11 cellular contexts compared by ENCODE assay signal in genomic region chr15:88909956-88910831, GRCh38. TPM values are rescaled to one million over a fixed set of nuclear protein-coding genes. Genes with fewer than 3 reads are reported as not detected.
DNase-seq lines count a peak whose midpoint lies in the region; ATAC-seq and TF ChIP-seq lines count a peak whose summit lies in the region.
"Had no signal": no experiment of that assay in that cellular context is flagged by ENCODE, and none has a peak within 500 bp of the region (broad histone marks: within the 10 kb centered on the region; RNA-seq: fewer than 3 reads in every experiment).

No MANE protein-coding gene starts in this region.

- peaks cover 17% of the 10 kb centered on the region for H3K4me1 ChIP-seq in CD8-positive, alpha-beta memory T cell (ENCODE audit: insufficient read depth, low read length)
- peaks cover 37% of the 10 kb centered on the region for H3K4me1 ChIP-seq in Loucy (ENCODE audit: insufficient read depth, low read length, poor library complexity, severe bottlenecking)
- H3K4me1 ChIP-seq in heart right ventricle = peaks cover 25 to 79% (median 59%) of the 10 kb centered on the region in 9 donors
- H3K4me1 ChIP-seq in psoas muscle = peaks cover 75% of the 10 kb centered on the region
- peaks cover 19% of the 10 kb centered on the region for H3K4me1 ChIP-seq in smooth muscle cell (ENCODE audit: low read depth)

- H3F3A ChIP-seq in Loucy (ENCODE audit: low read depth) (no peaks in the 10 kb centered on the region), smooth muscle cell (ENCODE audit: low read depth) (no peaks in the 10 kb centered on the region)

- H3K4me2 ChIP-seq in Loucy (ENCODE audit: low read depth, low read length, poor library complexity, severe bottlenecking) (peak overlapping the region; percentile 99), smooth muscle cell (no peak overlapping the region)

- peak overlapping the region in 4 of 8 donors; percentile 33 to 81 (median 64) for H3K27ac Mint-ChIP-seq in CD8-positive, alpha-beta memory T cell
- H3K27ac Mint-ChIP-seq: dendritic cell treated with granulocyte-macrophage colony-stimulating factor and Interleukin-4, amounts not matched to agents 40 ng/mL and 50 ng/mL, for 4 days; stimulated activated memory B cell treated with anti-CD40 and anti-IgM and Interleukin-4, amounts not matched to agents 10 μg/mL and 1 μg/mL and 100 μg/mL, for 72 hours had no signal

- H3K4me3 ChIP-seq in CD8-positive, alpha-beta memory T cell (ENCODE audit: low read length) = no peak overlapping the region
- H3K4me3 ChIP-seq in Loucy (ENCODE audit: low read length, poor library complexity, severe bottlenecking) = peak overlapping the region; percentile 81
- H3K4me3 ChIP-seq in heart right ventricle = peak overlapping the region in 8 of 10 donors; percentile 6 to 86 (median 72)
- H3K4me3 ChIP-seq in psoas muscle = peak overlapping the region; percentile 92
- no peak overlapping the region for H3K4me3 ChIP-seq in smooth muscle cell

- H3K27ac ChIP-seq in CD8-positive, alpha-beta memory T cell (ENCODE audit: low read depth, low read length) = no peak overlapping the region
- H3K27ac ChIP-seq in heart right ventricle (peak overlapping the region in 8 of 10 donors; percentile 67 to 97 (median 93)), psoas muscle (peak overlapping the region; percentile 93), smooth muscle cell (ENCODE audit: low read depth) (no peak overlapping the region)

- peaks cover 0 to 27% (median 2%) of the 10 kb centered on the region in 3 donors for H3K36me3 Mint-ChIP-seq in CD8-positive, alpha-beta memory T cell
- H3K36me3 Mint-ChIP-seq: stimulated activated memory B cell treated with anti-CD40 and anti-IgM and Interleukin-4, amounts not matched to agents 10 μg/mL and 1 μg/mL and 100 μg/mL, for 72 hours had no signal

- no peak for TF ChIP-seq CTCF in Loucy (conservative IDR thresholded peaks at IDR 0.05; ENCODE audit: low read length)
- no peak for TF ChIP-seq CTCF in heart right ventricle (IDR thresholded peaks at IDR 0.05)
- no peak for TF ChIP-seq CTCF in psoas muscle (IDR thresholded peaks at IDR 0.05)
- no peak for TF ChIP-seq CTCF in smooth muscle cell (IDR thresholded peaks at IDR 0.05; ENCODE audit: borderline replicate concordance, insufficient read depth, poor library complexity, severe bottlenecking)

- H3K9ac ChIP-seq in Loucy (ENCODE audit: low read depth, low read length, poor library complexity, severe bottlenecking) (peak overlapping the region; percentile 94), smooth muscle cell (ENCODE audit: low read depth) (no peak overlapping the region)

- H4K20me1 ChIP-seq in Loucy (ENCODE audit: insufficient read depth, low read length, poor library complexity, severe bottlenecking) (peaks cover 21% of the 10 kb centered on the region), smooth muscle cell (ENCODE audit: low read depth) (peaks cover 67% of the 10 kb centered on the region)

- no peaks in the 10 kb centered on the region for H3K27me3 Mint-ChIP-seq in CD8-positive, alpha-beta memory T cell

- H3K9me3 ChIP-seq in CD8-positive, alpha-beta memory T cell (ENCODE audit: low read length) = no peaks in the 10 kb centered on the region
- H3K9me3 ChIP-seq in Loucy (ENCODE audit: insufficient read depth, low read depth, low read length) = no peaks in the 10 kb centered on the region
- H3K9me3 ChIP-seq in heart right ventricle = no peaks in the 10 kb centered on the region
- H3K9me3 ChIP-seq in psoas muscle = no peaks in the 10 kb centered on the region
- H3K9me3 ChIP-seq in smooth muscle cell (replicated peaks; ENCODE audit: low read depth) = no peaks in the 10 kb centered on the region

- H3K4me1 Mint-ChIP-seq in CD8-positive, alpha-beta memory T cell = peaks cover 26 to 48% (median 29%) of the 10 kb centered on the region in 3 donors

- 60 to 69% methylated on average over 12 of the region's 12 CpGs for WGBS in heart right ventricle, 2 donors
- WGBS in psoas muscle, 3 donors = 59 to 66% (median 61%) methylated on average over 12 of the region's 12 CpGs
- WGBS in smooth muscle cell (ENCODE audit: low lambda C conversion rate) = 88% methylated on average over 12 of the region's 12 CpGs

- H2AFZ ChIP-seq in Loucy (ENCODE audit: low read length) (no peak overlapping the region), smooth muscle cell (ENCODE audit: low read depth) (no peak overlapping the region)

- H3K27me3 ChIP-seq in CD8-positive, alpha-beta memory T cell (ENCODE audit: insufficient read depth, low read length, poor library complexity, severe bottlenecking) = no peaks in the 10 kb centered on the region
- no peaks in the 10 kb centered on the region for H3K27me3 ChIP-seq in Loucy (ENCODE audit: insufficient read depth, low read length, poor library complexity, severe bottlenecking)
- H3K27me3 ChIP-seq in heart right ventricle = no peaks in the 10 kb centered on the region
- no peaks in the 10 kb centered on the region for H3K27me3 ChIP-seq in psoas muscle (ENCODE audit: insufficient read depth in 3 of 3, low read length in 2 of 3)
- H3K27me3 ChIP-seq in smooth muscle cell (ENCODE audit: low read depth) = no peaks in the 10 kb centered on the region

- no peaks in the 10 kb centered on the region for H3K9me2 ChIP-seq in Loucy (replicated peaks; ENCODE audit: low read depth, low read length)

- no peaks in the 10 kb centered on the region for H3K36me3 ChIP-seq in CD8-positive, alpha-beta memory T cell (ENCODE audit: insufficient read depth, low read length)
- H3K36me3 ChIP-seq in Loucy (ENCODE audit: insufficient read depth, low read length) (peaks cover 5% of the 10 kb centered on the region; the same call in 1 of the 2 replicates), heart right ventricle (peaks cover 0 to 50% (median 7%) of the 10 kb centered on the region in 9 donors), psoas muscle (ENCODE audit: insufficient read depth in 1 of 2, low read depth in 1 of 2) (peaks cover 9 to 47% of the 10 kb centered on the region in 2 donors), smooth muscle cell (ENCODE audit: low read depth) (no peaks in the 10 kb centered on the region)

- peak overlapping the region in 4 of 7 donors; percentile 60 to 99 (median 72) for H3K4me3 Mint-ChIP-seq in CD8-positive, alpha-beta memory T cell
- H3K4me3 Mint-ChIP-seq: dendritic cell treated with granulocyte-macrophage colony-stimulating factor and Interleukin-4, amounts not matched to agents 40 ng/mL and 50 ng/mL, for 4 days; stimulated activated memory B cell treated with anti-CD40 and anti-IgM and Interleukin-4, amounts not matched to agents 10 μg/mL and 1 μg/mL and 100 μg/mL, for 72 hours had no signal

- no peak for DNase-seq in CD8-positive, alpha-beta memory T cell
- DNase-seq in heart right ventricle (peak in 1 of 2 donors; percentile 29), psoas muscle (peak; percentile 66 to 82), hippocampal formation (lab: John Stamatoyannopoulos, UW) (no peak), smooth muscle cell (lab: John Stamatoyannopoulos, UW; ENCODE audit: unreplicated experiment) (no peak), mesenteric fat pad (ENCODE audit: low spot score) (no peak)
- DNase-seq: NCI-H2081 treated with DMSO at 0.1 percent for 48 hours had no signal

- CTCF ChIA-PET in CD8-positive, alpha-beta memory T cell (lab: Charles Lee) = no interaction called here

- intact Hi-C loops in heart right ventricle (cut with DNase I) = loop anchor here in 9 of 10 donors (5.0 to 10.0 kb wide), 5 partner anchors 72 to 335 kb away; partner anchors contain the start of gene FANCI (in 1 of the 9)
- intact Hi-C loops in psoas muscle (cut with DNase I) = loop anchor here (5.0 to 10.0 kb wide), 3 partner anchors 107 to 265 kb away; partner anchors contain the start of gene ABHD2 (in 1 of the 2)

- peaks cover 56% of the 10 kb centered on the region for H3K79me2 ChIP-seq in Loucy (ENCODE audit: insufficient read depth, low read length)
- peaks cover 22% of the 10 kb centered on the region for H3K79me2 ChIP-seq in smooth muscle cell (ENCODE audit: low read depth)

- no peaks in the 10 kb centered on the region for H3K9me3 Mint-ChIP-seq in CD8-positive, alpha-beta memory T cell
- H3K9me3 Mint-ChIP-seq: dendritic cell treated with granulocyte-macrophage colony-stimulating factor and Interleukin-4, amounts not matched to agents 40 ng/mL and 50 ng/mL, for 4 days; stimulated activated memory B cell treated with anti-CD40 and anti-IgM and Interleukin-4, amounts not matched to agents 10 μg/mL and 1 μg/mL and 100 μg/mL, for 72 hours had no signal

- POLR2A ChIA-PET in CD8-positive, alpha-beta memory T cell (lab: Charles Lee) = no interaction called here

- ATAC-seq in heart right ventricle = peak in 1 of 8 donors; percentile 27
- ATAC-seq in psoas muscle = peak in 3 of 4 donors; percentile 3 to 37 (median 10)
- ATAC-seq in HG03439 (IDR thresholded peaks at IDR 0.05; ENCODE audit: unreplicated experiment) = no peak
- ATAC-seq: stimulated activated memory B cell treated with anti-CD40 and anti-IgM and Interleukin-4, amounts not matched to agents 10 μg/mL and 1 μg/mL and 100 μg/mL, for 72 hours had no signal

RNA-seq across cellular contexts. Expression of gene MFGE8, which starts 3.0 kb away (rescaled TPM):
- total RNA-seq in CD8-positive, alpha-beta memory T cell = 10 to 100 TPM; 23.0 to 27.1 TPM
- 9.6 TPM for polyA plus RNA-seq in CD8-positive, alpha-beta memory T cell
- total RNA-seq in heart right ventricle = 100 to 1,000 TPM; 359 to 690 (median 511) TPM
- polyA plus RNA-seq in heart right ventricle = 100 to 1,000 TPM; 414 to 528 TPM
- total RNA-seq in psoas muscle = 100 to 1,000 TPM; 137 to 771 (median 335) TPM
- polyA plus RNA-seq in psoas muscle = 100 to 1,000 TPM; 218 to 274 (median 253) TPM
- 185 and 222 TPM in 2 replicates for total RNA-seq in smooth muscle cell
- polyA plus RNA-seq in smooth muscle cell = 237 and 247 TPM in 2 replicates
- total RNA-seq in mesenteric fat pad = 466 TPM

RNA-seq across cellular contexts. Expression of gene HAPLN3, which starts 14.8 kb away (rescaled TPM):
- total RNA-seq in CD8-positive, alpha-beta memory T cell = 10 to 100 TPM; 32.2 to 32.3 TPM
- polyA plus RNA-seq in CD8-positive, alpha-beta memory T cell = 24.6 TPM
- total RNA-seq in heart right ventricle = 10 to 100 TPM in 1 of 10 donors, 1 to 10 TPM in 9; 1.2 to 25.8 (median 3.7) TPM
- 1 to 10 TPM; 3.8 to 7.3 TPM for polyA plus RNA-seq in heart right ventricle
- 1 to 10 TPM; 3.5 to 5.8 (median 4.4) TPM for total RNA-seq in psoas muscle
- 1 to 10 TPM; 1.2 to 5.4 (median 1.5) TPM for polyA plus RNA-seq in psoas muscle
- 4.5 and 6.5 TPM in 2 replicates for total RNA-seq in smooth muscle cell
- polyA plus RNA-seq in smooth muscle cell = 5.2 and 7.6 TPM in 2 replicates
- 5.2 TPM for total RNA-seq in mesenteric fat pad

Comparison
In these comparisons a context has a peak if more than half of its experiments do, and no peak if none do; other contexts are left out.
1. DNase-seq: peak in psoas muscle (2 of 2); none in CD8-positive, alpha-beta memory T cell (0 of 5), hippocampal formation (0 of 2), smooth muscle cell (single experiment) and mesenteric fat pad (single experiment).
2. H3K27ac ChIP-seq: peak in heart right ventricle (8 of 10) and psoas muscle (single experiment); none in CD8-positive, alpha-beta memory T cell (single experiment) and smooth muscle cell (single experiment).
3. H3K4me3 ChIP-seq: peak in Loucy (single experiment), heart right ventricle (8 of 10) and psoas muscle (single experiment); none in CD8-positive, alpha-beta memory T cell (single experiment) and smooth muscle cell (single experiment).